In the genomic region with DNA sequence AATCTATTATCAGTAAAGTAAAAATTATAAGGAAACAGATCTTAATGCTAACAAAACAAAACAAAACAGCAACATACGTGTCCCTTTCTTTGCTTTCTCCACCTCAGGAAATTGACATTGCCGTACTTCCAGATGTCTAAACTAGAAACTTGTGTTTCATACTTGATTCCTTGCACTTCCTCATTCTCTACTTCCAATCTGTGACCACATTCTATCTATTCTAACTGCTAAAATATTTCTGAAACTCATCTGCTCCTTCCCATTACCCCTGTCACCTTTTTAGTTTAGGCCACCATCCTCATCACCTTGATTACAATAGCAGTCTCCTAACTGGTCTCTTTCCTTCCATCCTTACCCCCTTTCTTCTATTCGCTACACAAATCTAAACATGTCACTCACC, we compare ENCODE assay signal across 1 cellular context.
TF ChIP-seq lines count a peak whose summit lies in the region.

No MANE protein-coding gene starts in this region.

TF ChIP-seq in GM12878, 131 proteins besides CTCF, POLR2A, EP300 and RAD21 (continued from another document):
- TF ChIP-seq ETV6 (conservative IDR thresholded peaks at IDR 0.05 in 1 of 2, IDR thresholded peaks at IDR 0.05 in 1 of 2; ENCODE audit: borderline replicate concordance in 1 of 2, low read depth in 1 of 2) = peak in 1 of 2 experiments; percentile 63; a peak in 2 of 4 replicates
